ENCODE assay signal across 9 cellular contexts in the genomic region with DNA sequence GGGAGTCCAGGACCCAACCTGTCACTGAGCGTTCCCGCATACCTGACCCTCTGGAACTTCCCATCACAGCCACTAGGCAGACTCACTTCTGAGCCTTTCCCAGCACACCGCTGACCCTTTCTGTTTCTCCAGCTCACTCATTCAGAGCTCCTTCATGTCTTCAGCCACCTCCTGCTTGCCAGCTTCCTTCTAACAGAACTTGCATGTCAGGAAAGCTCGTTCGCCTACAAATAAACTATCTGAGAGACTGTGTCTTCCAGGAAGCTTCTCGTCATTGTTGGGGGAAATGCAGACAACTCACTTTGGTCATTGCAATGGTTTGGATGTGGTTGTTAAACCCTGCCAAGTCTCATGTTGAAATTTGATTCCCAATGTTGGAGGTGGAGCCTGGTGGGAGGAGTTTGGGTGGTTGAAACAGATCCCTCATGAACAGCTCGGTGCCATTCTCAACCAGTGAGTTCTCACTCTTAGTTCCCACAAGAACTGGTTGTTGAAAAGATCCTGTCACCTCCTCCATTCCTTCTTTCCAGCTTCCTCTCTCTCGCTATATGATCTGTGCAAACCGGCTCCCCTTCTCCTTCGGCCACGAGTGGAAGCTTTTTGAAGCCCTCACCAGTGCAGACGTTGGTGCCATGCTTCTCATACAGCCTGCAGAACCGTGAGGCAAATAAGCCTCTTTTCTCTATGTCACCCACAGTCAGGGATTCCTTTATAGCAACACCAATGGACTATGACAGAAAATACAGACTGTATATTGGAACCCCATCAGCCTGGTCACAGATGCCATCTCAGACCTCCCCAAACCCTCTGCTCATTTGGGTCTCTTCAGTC. TPM values are rescaled to one million over a fixed set of nuclear protein-coding genes. Genes with fewer than 3 reads are reported as not detected.
DNase-seq lines count a peak whose midpoint lies in the region; ATAC-seq and TF ChIP-seq lines count a peak whose summit lies in the region.
"Had no signal": no experiment of that assay in that cellular context is flagged by ENCODE, and none has a peak within 500 bp of the region (broad histone marks: within the 10 kb centered on the region; RNA-seq: fewer than 3 reads in every experiment).

No MANE protein-coding gene starts in this region.

- H3K4me1 Mint-ChIP-seq in endodermal cell = peaks cover 11% of the 10 kb centered on the region
- H3K4me1 Mint-ChIP-seq in naive thymus-derived CD4-positive, alpha-beta T cell = peaks cover 0 to 6% (median 0%) of the 10 kb centered on the region in 7 donors

- peak overlapping the region; percentile 39 for H3K4me3 Mint-ChIP-seq in endodermal cell
- no peak overlapping the region for H3K4me3 Mint-ChIP-seq in naive thymus-derived CD4-positive, alpha-beta T cell
- H3K4me3 Mint-ChIP-seq: activated naive CD8-positive, alpha-beta T cell treated with anti-CD3 and anti-CD28 coated beads, Interleukin-2, amount 50 U/mL, for 24 hours had no signal

- H3K9me3 ChIP-seq in endodermal cell (ENCODE audit: control insufficient read depth, low read length) = no peaks in the 10 kb centered on the region
- no peaks in the 10 kb centered on the region for H3K9me3 ChIP-seq in naive thymus-derived CD4-positive, alpha-beta T cell (ENCODE audit: control insufficient read depth in 2 of 3, low read length in 3 of 3)

- TF ChIP-seq CTCF in AG09309 (IDR thresholded peaks at IDR 0.05; ENCODE audit: control insufficient read depth, insufficient read depth, low read depth, low read length, missing control alignments) (peak; percentile 33), LNCaP clone FGC (IDR thresholded peaks at IDR 0.05; ENCODE audit: control insufficient read depth, extremely low read depth, insufficient read depth) (peak; percentile 23; the same call in 1 of the 2 replicates), endodermal cell (conservative IDR thresholded peaks at IDR 0.05) (peak; percentile 76)

- peak overlapping the region; percentile 90 for H3K27ac Mint-ChIP-seq in endodermal cell
- no peak overlapping the region for H3K27ac Mint-ChIP-seq in naive thymus-derived CD4-positive, alpha-beta T cell
- H3K27ac Mint-ChIP-seq: activated naive CD8-positive, alpha-beta T cell treated with anti-CD3 and anti-CD28 coated beads, Interleukin-2, amount 50 U/mL, for 24 hours had no signal

- H3K4me3 ChIP-seq in AG09309 (ENCODE audit: control insufficient read depth, low read depth, low read length) (peak overlapping the region; percentile 12), LNCaP clone FGC (ENCODE audit: low read depth, low read length) (0 out of 2 replicates have a peak overlapping the region, but pooled peaks have one; percentile 19), endodermal cell (ENCODE audit: low read length) (peak overlapping the region; percentile 70)
- no peak overlapping the region for H3K4me3 ChIP-seq in naive thymus-derived CD4-positive, alpha-beta T cell (ENCODE audit: low read length)

- peak; percentile 21 for DNase-seq in AG09309 (ENCODE audit: low read depth)
- DNase-seq in LNCaP clone FGC (ENCODE audit: low read depth) = peak; percentile 31
- peak; percentile 90 for DNase-seq in endodermal cell
- peak; percentile 22 for DNase-seq in medulla oblongata (ENCODE audit: extremely low spot score)
- DNase-seq in naive thymus-derived CD4-positive, alpha-beta T cell = no peak
- DNase-seq in C1 segment of cervical spinal cord (lab: John Stamatoyannopoulos, UW) = no peak
- DNase-seq in stimulated activated CD4-positive, alpha-beta T cell treated with anti-CD3 and anti-CD28 coated beads, Interleukin-4, amount 100 ng/mL, for 4 hours = no peak
- no peak for DNase-seq in GM19240 (ENCODE audit: insufficient read length, low spot score)
- DNase-seq: activated naive CD8-positive, alpha-beta T cell treated with anti-CD3 and anti-CD28 coated beads, Interleukin-2, amount 50 U/mL, for 24 hours had no signal

- POLR2A ChIA-PET in naive thymus-derived CD4-positive, alpha-beta T cell (lab: Charles Lee) = no interaction called here

- H3K27ac ChIP-seq in endodermal cell (ENCODE audit: low read depth, low read length) = peak overlapping the region; percentile 9
- H3K27ac ChIP-seq in naive thymus-derived CD4-positive, alpha-beta T cell (ENCODE audit: low read depth, low read length) = no peak overlapping the region

- H3K9me3 Mint-ChIP-seq in endodermal cell = no peaks in the 10 kb centered on the region
- peaks cover 0 to 4% (median 0%) of the 10 kb centered on the region in 11 donors for H3K9me3 Mint-ChIP-seq in naive thymus-derived CD4-positive, alpha-beta T cell
- H3K9me3 Mint-ChIP-seq: activated naive CD8-positive, alpha-beta T cell treated with anti-CD3 and anti-CD28 coated beads, Interleukin-2, amount 50 U/mL, for 24 hours had no signal

- no peaks in the 10 kb centered on the region for H3K27me3 Mint-ChIP-seq in endodermal cell (ENCODE audit: insufficient read depth)
- peaks cover 20 to 46% (median 28%) of the 10 kb centered on the region in 5 donors for H3K27me3 Mint-ChIP-seq in naive thymus-derived CD4-positive, alpha-beta T cell

- ATAC-seq in naive thymus-derived CD4-positive, alpha-beta T cell = no peak
- ATAC-seq: activated naive CD8-positive, alpha-beta T cell treated with anti-CD3 and anti-CD28 coated beads, Interleukin-2, amount 50 U/mL, for 24 hours had no signal

- no peaks in the 10 kb centered on the region for H3K36me3 ChIP-seq in endodermal cell (ENCODE audit: control insufficient read depth, insufficient read depth, low read length)
- H3K36me3 ChIP-seq in naive thymus-derived CD4-positive, alpha-beta T cell (ENCODE audit: control insufficient read depth in 2 of 3, insufficient read depth in 3 of 3, low read length in 3 of 3) = no peaks in the 10 kb centered on the region

- H3K27me3 ChIP-seq in endodermal cell (ENCODE audit: control insufficient read depth, insufficient read depth, low read length, poor library complexity, severe bottlenecking) = no peaks in the 10 kb centered on the region
- H3K27me3 ChIP-seq in naive thymus-derived CD4-positive, alpha-beta T cell (ENCODE audit: control insufficient read depth in 2 of 2, insufficient read depth in 2 of 2, low read length in 2 of 2) = no peaks in the 10 kb centered on the region

- CTCF ChIA-PET in naive thymus-derived CD4-positive, alpha-beta T cell (lab: Charles Lee) = interaction anchor here (1.1 kb wide), 1 partner anchor 8 kb away, joined by 3 read pairs; no protein-coding TSS in a partner anchor

- intact Hi-C loops in naive thymus-derived CD4-positive, alpha-beta T cell (cut with micrococcal nuclease) = no loop called here

- no peaks in the 10 kb centered on the region for H3K36me3 Mint-ChIP-seq in endodermal cell (ENCODE audit: low read depth)
- H3K36me3 Mint-ChIP-seq in naive thymus-derived CD4-positive, alpha-beta T cell = no peaks in the 10 kb centered on the region

- WGBS in endodermal cell (ENCODE audit: insufficient coverage in 1 of 2, insufficient read length in 1 of 2), 2 experiments = 52 to 58% methylated on average over 11 to 13 of the region's 13 CpGs

- no peak overlapping the region for H3K9ac ChIP-seq in endodermal cell (ENCODE audit: extremely low read depth, low read length, poor library complexity, severe bottlenecking)

- no peaks in the 10 kb centered on the region for H3K4me1 ChIP-seq in endodermal cell (ENCODE audit: control insufficient read depth, insufficient read depth, low read length)
- no peaks in the 10 kb centered on the region for H3K4me1 ChIP-seq in naive thymus-derived CD4-positive, alpha-beta T cell (ENCODE audit: control insufficient read depth in 2 of 2, insufficient read depth in 2 of 2, low read length in 2 of 2)

RNA-seq across cellular contexts. Expression of gene MUC21, which starts 1.4 kb away (rescaled TPM):
- total RNA-seq in endodermal cell = not detected
- polyA plus RNA-seq in endodermal cell (2013, experiment 1 of 2) = not detected
- polyA plus RNA-seq in endodermal cell (2013, experiment 2 of 2) = not detected
- not detected for total RNA-seq in naive thymus-derived CD4-positive, alpha-beta T cell
- not detected for polyA plus RNA-seq in naive thymus-derived CD4-positive, alpha-beta T cell

RNA-seq across cellular contexts. Expression of gene MUC22, which starts 28.1 kb away (rescaled TPM):
- total RNA-seq in endodermal cell = not detected
- polyA plus RNA-seq in endodermal cell (2013, experiment 1 of 2) = not detected
- polyA plus RNA-seq in endodermal cell (2013, experiment 2 of 2) = not detected
- total RNA-seq in naive thymus-derived CD4-positive, alpha-beta T cell = not detected
- polyA plus RNA-seq in naive thymus-derived CD4-positive, alpha-beta T cell = not detected

RNA-seq across cellular contexts. Expression of gene MUCL3, which starts 41.4 kb away (rescaled TPM):
- under 1 TPM; 0.18 TPM for total RNA-seq in endodermal cell
- polyA plus RNA-seq in endodermal cell (2013, experiment 1 of 2) = 0.04 TPM
- not detected for polyA plus RNA-seq in endodermal cell (2013, experiment 2 of 2)
- total RNA-seq in naive thymus-derived CD4-positive, alpha-beta T cell = not detected
- not detected for polyA plus RNA-seq in naive thymus-derived CD4-positive, alpha-beta T cell

RNA-seq across cellular contexts. Expression of gene SFTA2, which starts 50.2 kb away (rescaled TPM):
- total RNA-seq in endodermal cell = not detected
- polyA plus RNA-seq in endodermal cell (2013, experiment 1 of 2) = not detected
- not detected for polyA plus RNA-seq in endodermal cell (2013, experiment 2 of 2)
- not detected for total RNA-seq in naive thymus-derived CD4-positive, alpha-beta T cell
- under 1 TPM in 1 of 2 donors, not detected in 1; 0.34 TPM for polyA plus RNA-seq in naive thymus-derived CD4-positive, alpha-beta T cell

Comparison
In these comparisons a context has a peak if more than half of its experiments do, and no peak if none do; other contexts are left out.
1. DNase-seq: peak in AG09309 (single experiment), LNCaP clone FGC (single experiment), endodermal cell (single experiment) and medulla oblongata (single experiment); none in naive thymus-derived CD4-positive, alpha-beta T cell (0 of 9), C1 segment of cervical spinal cord (0 of 14), stimulated activated CD4-positive, alpha-beta T cell treated with anti-CD3 and anti-CD28 coated beads, Interleukin-4, amount 100 ng/mL, for 4 hours (0 of 2) and GM19240 (single experiment).
2. CTCF ChIP-seq: peak in every context shown above with its lines; median percentile 76 in endodermal cell; 33 in AG09309; 23 in LNCaP clone FGC.